ENCODE assay signal across 4 cellular contexts in genomic region chr12:51740536-51740935, GRCh38.
A peak's percentile ranks its signal among the peaks of the same experiment; 100 is the strongest.
TF ChIP-seq lines count a peak whose summit lies in the region.

No MANE protein-coding gene starts in this region.

TF ChIP-seq in SK-N-SH, 30 proteins besides CTCF, POLR2A, EP300 and RAD21:
- peak; percentile 53 for TF ChIP-seq REST (IDR thresholded peaks at IDR 0.05; ENCODE audit: low read depth, low read length)
- TF ChIP-seq, protein P1, sequence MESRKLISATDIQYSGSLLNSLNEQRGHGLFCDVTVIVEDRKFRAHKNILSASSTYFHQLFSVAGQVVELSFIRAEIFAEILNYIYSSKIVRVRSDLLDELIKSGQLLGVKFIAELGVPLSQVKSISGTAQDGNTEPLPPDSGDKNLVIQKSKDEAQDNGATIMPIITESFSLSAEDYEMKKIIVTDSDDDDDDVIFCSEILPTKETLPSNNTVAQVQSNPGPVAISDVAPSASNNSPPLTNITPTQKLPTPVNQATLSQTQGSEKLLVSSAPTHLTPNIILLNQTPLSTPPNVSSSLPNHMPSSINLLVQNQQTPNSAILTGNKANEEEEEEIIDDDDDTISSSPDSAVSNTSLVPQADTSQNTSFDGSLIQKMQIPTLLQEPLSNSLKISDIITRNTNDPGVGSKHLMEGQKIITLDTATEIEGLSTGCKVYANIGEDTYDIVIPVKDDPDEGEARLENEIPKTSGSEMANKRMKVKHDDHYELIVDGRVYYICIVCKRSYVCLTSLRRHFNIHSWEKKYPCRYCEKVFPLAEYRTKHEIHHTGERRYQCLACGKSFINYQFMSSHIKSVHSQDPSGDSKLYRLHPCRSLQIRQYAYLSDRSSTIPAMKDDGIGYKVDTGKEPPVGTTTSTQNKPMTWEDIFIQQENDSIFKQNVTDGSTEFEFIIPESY (IDR thresholded peaks at IDR 0.05; ENCODE audit: borderline replicate concordance, low read depth): no peak
- TF ChIP-seq CHD2 (IDR thresholded peaks at IDR 0.05; ENCODE audit: low read length, partially characterized antibody): no peak
- TF ChIP-seq SMC3 (IDR thresholded peaks at IDR 0.05; ENCODE audit: low read depth, low read length): no peak

TF ChIP-seq in SK-N-SH treated with all-trans-retinoic acid at 6 μM for 48 hours, 23 proteins besides CTCF, POLR2A, EP300 and RAD21 (continues in another document):
- TF ChIP-seq ZNF8 (CRISPR knock-in tag; IDR thresholded peaks at IDR 0.05) (no peak), ISL1 (CRISPR knock-in tag; IDR thresholded peaks at IDR 0.05) (no peak), ZFP3 (CRISPR knock-in tag; IDR thresholded peaks at IDR 0.05) (no peak), PPARA (CRISPR knock-in tag; IDR thresholded peaks at IDR 0.05; ENCODE audit: borderline replicate concordance) (no peak), SNAI2 (CRISPR knock-in tag; IDR thresholded peaks at IDR 0.05) (no peak), CSDC2 (CRISPR knock-in tag; IDR thresholded peaks at IDR 0.05) (no peak), TSHZ2 (CRISPR knock-in tag; IDR thresholded peaks at IDR 0.05) (no peak), CREB5 (CRISPR knock-in tag; IDR thresholded peaks at IDR 0.05; ENCODE audit: low read depth) (no peak), PATZ1 (CRISPR knock-in tag; IDR thresholded peaks at IDR 0.05; ENCODE audit: borderline replicate concordance) (no peak), ARNTL (CRISPR knock-in tag; IDR thresholded peaks at IDR 0.05; ENCODE audit: borderline replicate concordance, low read depth) (no peak)

TF ChIP-seq in HEK293, 187 proteins besides CTCF, POLR2A, EP300 and RAD21:
- TF ChIP-seq ZNF175 (tag by site-specific recombination; IDR thresholded peaks at IDR 0.05) (no peak), REST (tag by site-specific recombination; IDR thresholded peaks at IDR 0.05) (peak; percentile 93), ZNF335 (tag by site-specific recombination; conservative IDR thresholded peaks at IDR 0.05) (no peak)

TF ChIP-seq in K562, 482 proteins besides CTCF, POLR2A, EP300 and RAD21 (continued from another document):
- TF ChIP-seq HOXB6 (CRISPR knock-in tag; IDR thresholded peaks at IDR 0.05; ENCODE audit: borderline replicate concordance): no peak
- TF ChIP-seq CTBP1 (IDR thresholded peaks at IDR 0.05; ENCODE audit: borderline replicate concordance): no peak
- peak; percentile 73; the same call in 1 of the 2 replicates for TF ChIP-seq MIER1 (IDR thresholded peaks at IDR 0.05; ENCODE audit: low read depth)
- TF ChIP-seq EHMT2 (IDR thresholded peaks at IDR 0.05): peak; percentile 89
